29 cellular contexts compared by ENCODE assay signal in genomic region chr7:95676691-95677090, GRCh38.
"Had no signal": no experiment of that assay in that cellular context is flagged by ENCODE, and none has a peak within 500 bp of the region (broad histone marks: within the 10 kb centered on the region; RNA-seq: fewer than 3 reads in every experiment).

No MANE protein-coding gene starts in this region.

- H3K4me3 Mint-ChIP-seq: stimulated activated effector memory CD8-positive, alpha-beta T cell treated with anti-CD3 and anti-CD28 coated beads, Interleukin-12 subunit alpha, Interleukin-12 subunit beta, amount 100 ng/mL, for 72 hours; stimulated activated memory B cell treated with anti-CD40 and anti-IgM and Interleukin-4, amounts not matched to agents 10 μg/mL and 1 μg/mL and 100 μg/mL, for 72 hours; stimulated activated naive B cell treated with anti-CD40 and anti-IgM and Interleukin-4, amounts not matched to agents 10 μg/mL and 1 μg/mL and 100 μg/mL, for 72 hours; stimulated activated naive CD8-positive, alpha-beta T cell treated with anti-CD3 and anti-CD28 coated beads, Interleukin-15, amount 100 ng/mL, for 72 hours; stimulated activated naive CD8-positive, alpha-beta T cell treated with anti-CD3 and anti-CD28 coated beads, Interleukin-15, Interleukin-2, amounts not matched to agents 100 ng/mL and 50 ng/mL, for 24 hours; type B pancreatic cell had no signal

- DNase-seq: stimulated activated CD4-positive, alpha-beta T cell treated with anti-CD3 and anti-CD28 coated beads, Interleukin-2, amount 100 ng/mL, for 48 hours; stimulated activated CD4-positive, alpha-beta T cell treated with anti-CD3 and anti-CD28 coated beads, Interleukin-4, amount 100 ng/mL, for 1 hour; stimulated activated CD4-positive, alpha-beta T cell treated with anti-CD3 and anti-CD28 coated beads, Interleukin-4, amount 100 ng/mL, for 24 hours; stimulated activated CD4-positive, alpha-beta T cell treated with anti-CD3 and anti-CD28 coated beads, Interleukin-4, amount 100 ng/mL, for 4 hours; stimulated activated CD8-positive, alpha-beta memory T cell treated with anti-CD3 and anti-CD28 coated beads, Interleukin-4, amount 100 ng/mL, for 48 hours; stimulated activated naive B cell treated with anti-CD40 and anti-IgM and Interleukin-4, amounts not matched to agents 10 μg/mL and 1 μg/mL and 100 μg/mL, for 72 hours; stimulated activated naive CD4-positive, alpha-beta T cell; stimulated activated naive CD4-positive, alpha-beta T cell treated with Interleukin-2 at 50 U/mL for 16 hours; stimulated activated naive CD8-positive, alpha-beta T cell treated with anti-CD3 and anti-CD28 coated beads, Interleukin-15, amount 100 ng/mL, for 72 hours; stimulated activated naive CD8-positive, alpha-beta T cell treated with anti-CD3 and anti-CD28 coated beads, Interleukin-15, Interleukin-2, amounts not matched to agents 100 U/mL and 50 U/mL, for 24 hours; stomach; substantia nigra; testis; thyroid gland; tibial artery; transverse colon; trophoblast cell; upper lobe of left lung; upper lobe of right lung; uterus had no signal

- H3K36me3 ChIP-seq: stomach, suprapubic skin, thoracic aorta, thyroid gland, tibial artery, tibial nerve, transverse colon, upper lobe of left lung, upper lobe of right lung, uterus, vagina had no signal

- H3K27me3 ChIP-seq: stomach, suprapubic skin, testis, thyroid gland, tibial artery, tibial nerve, transverse colon, upper lobe of left lung, upper lobe of right lung, uterus, vagina had no signal

- H3K27ac ChIP-seq: stomach, suprapubic skin, testis, thoracic aorta, thyroid gland, tibial artery, transverse colon, upper lobe of left lung, upper lobe of right lung, uterus, vagina had no signal

- FAIRE-seq: urothelium cell line had no signal

- H3K36me3 Mint-ChIP-seq: stimulated activated effector memory CD8-positive, alpha-beta T cell treated with anti-CD3 and anti-CD28 coated beads, Interleukin-12 subunit alpha, Interleukin-12 subunit beta, amount 100 ng/mL, for 72 hours; stimulated activated memory B cell treated with anti-CD40 and anti-IgM and Interleukin-4, amounts not matched to agents 10 μg/mL and 1 μg/mL and 100 μg/mL, for 72 hours; stimulated activated naive B cell treated with anti-CD40 and anti-IgM and Interleukin-4, amounts not matched to agents 10 μg/mL and 1 μg/mL and 100 μg/mL, for 72 hours had no signal

- ATAC-seq: stimulated activated effector memory CD8-positive, alpha-beta T cell treated with anti-CD3 and anti-CD28 coated beads, Interleukin-12 subunit alpha, Interleukin-12 subunit beta, amount 100 ng/mL, for 72 hours; stimulated activated memory B cell treated with anti-CD40 and anti-IgM and Interleukin-4, amounts not matched to agents 10 μg/mL and 1 μg/mL and 100 μg/mL, for 72 hours; stimulated activated naive B cell treated with anti-CD40 and anti-IgM and Interleukin-4, amounts not matched to agents 10 μg/mL and 1 μg/mL and 100 μg/mL, for 72 hours; stimulated activated naive CD8-positive, alpha-beta T cell treated with anti-CD3 and anti-CD28 coated beads, Interleukin-15, amount 100 ng/mL, for 72 hours; stimulated activated naive CD8-positive, alpha-beta T cell treated with anti-CD3 and anti-CD28 coated beads, Interleukin-15, Interleukin-2, amounts not matched to agents 100 U/mL and 50 U/mL, for 24 hours; upper lobe of right lung had no signal

- H3K4me3 ChIP-seq: stomach, suprapubic skin, testis, thoracic aorta, thyroid gland, tibial artery, tibial nerve, transverse colon, upper lobe of left lung, upper lobe of right lung, uterus, vagina had no signal

- H3K4me1 Mint-ChIP-seq: stimulated activated effector memory CD8-positive, alpha-beta T cell treated with anti-CD3 and anti-CD28 coated beads, Interleukin-12 subunit alpha, Interleukin-12 subunit beta, amount 100 ng/mL, for 72 hours; stimulated activated naive CD8-positive, alpha-beta T cell treated with anti-CD3 and anti-CD28 coated beads, Interleukin-15, amount 100 ng/mL, for 72 hours had no signal

- H3K27ac Mint-ChIP-seq: stimulated activated effector memory CD8-positive, alpha-beta T cell treated with anti-CD3 and anti-CD28 coated beads, Interleukin-12 subunit alpha, Interleukin-12 subunit beta, amount 100 ng/mL, for 72 hours; stimulated activated memory B cell treated with anti-CD40 and anti-IgM and Interleukin-4, amounts not matched to agents 10 μg/mL and 1 μg/mL and 100 μg/mL, for 72 hours; stimulated activated naive B cell treated with anti-CD40 and anti-IgM and Interleukin-4, amounts not matched to agents 10 μg/mL and 1 μg/mL and 100 μg/mL, for 72 hours; stimulated activated naive CD8-positive, alpha-beta T cell treated with anti-CD3 and anti-CD28 coated beads, Interleukin-15, amount 100 ng/mL, for 72 hours; stimulated activated naive CD8-positive, alpha-beta T cell treated with anti-CD3 and anti-CD28 coated beads, Interleukin-15, Interleukin-2, amounts not matched to agents 100 ng/mL and 50 ng/mL, for 24 hours; type B pancreatic cell had no signal

- H3K27me3 Mint-ChIP-seq: stimulated activated naive CD8-positive, alpha-beta T cell treated with anti-CD3 and anti-CD28 coated beads, Interleukin-15, amount 100 ng/mL, for 72 hours; stimulated activated naive CD8-positive, alpha-beta T cell treated with anti-CD3 and anti-CD28 coated beads, Interleukin-15, Interleukin-2, amounts not matched to agents 100 ng/mL and 50 ng/mL, for 24 hours had no signal

- H3K9me3 Mint-ChIP-seq: stimulated activated memory B cell treated with anti-CD40 and anti-IgM and Interleukin-4, amounts not matched to agents 10 μg/mL and 1 μg/mL and 100 μg/mL, for 72 hours; stimulated activated naive B cell treated with anti-CD40 and anti-IgM and Interleukin-4, amounts not matched to agents 10 μg/mL and 1 μg/mL and 100 μg/mL, for 72 hours; stimulated activated naive CD8-positive, alpha-beta T cell treated with anti-CD3 and anti-CD28 coated beads, Interleukin-15, amount 100 ng/mL, for 72 hours had no signal

- H3K4me1 ChIP-seq: stomach, suprapubic skin, testis, thyroid gland, tibial artery, tibial nerve, upper lobe of left lung, upper lobe of right lung, uterus, vagina had no signal

- H3K9me3 ChIP-seq: stomach, suprapubic skin, testis, thoracic aorta, thyroid gland, tibial nerve, transverse colon, upper lobe of left lung, upper lobe of right lung, uterus, vagina had no signal
